Comparison of ENCODE assay signal across 8 cellular contexts in genomic region chr9:36572515-36573418, GRCh38. TPM values are rescaled to one million over a fixed set of nuclear protein-coding genes. Genes with fewer than 3 reads are reported as not detected.
DNase-seq lines count a peak whose midpoint lies in the region; ATAC-seq and TF ChIP-seq lines count a peak whose summit lies in the region.

Gene MELK, plus strand, starts transcription at chr9:36572895. Its CDS starts 8,787 bp downstream, at chr9:36581682.

- ATAC-seq in GM19468 (IDR thresholded peaks at IDR 0.05; ENCODE audit: extremely low read depth, unreplicated experiment), result peak; percentile 44

- H3K36me3 ChIP-seq in Peyer's patch (no peaks in the 10 kb centered on the region), esophagus squamous epithelium (no peaks in the 10 kb centered on the region)

- WGBS in esophagus squamous epithelium, 2 donors, result 0% methylated on average over 16 to 29 of the region's 74 CpGs

- intact Hi-C loops in esophagus squamous epithelium (cut with DNase I), result no loop called here

- H3K27me3 ChIP-seq in Peyer's patch (no peaks in the 10 kb centered on the region), esophagus squamous epithelium (no peaks in the 10 kb centered on the region)

- TF ChIP-seq POLR2A in Peyer's patch (IDR thresholded peaks at IDR 0.05) (peak; percentile 12 to 13), esophagus squamous epithelium (IDR thresholded peaks at IDR 0.05) (peak in 1 of 4 donors; percentile 46)

- peak; percentile 91 for DNase-seq in COLO829 (ENCODE audit: low spot score)
- DNase-seq in HuH-7.5 (ENCODE audit: low spot score), result peak; percentile 98
- DNase-seq in Peyer's patch, result peak; percentile 76 to 92 (median 89)
- peak; percentile 94 for DNase-seq in activated T-cell treated with anti-CD3 and anti-CD28 coated beads, Interleukin-2, amount 50 U/mL, for 48 hours
- DNase-seq in esophagus squamous epithelium (lab: John Stamatoyannopoulos, UW), result no peak
- peak; percentile 84 for DNase-seq in myocyte (ENCODE audit: low read depth)
- peak; percentile 70 for DNase-seq in stimulated activated CD8-positive, alpha-beta memory T cell treated with anti-CD3 and anti-CD28 coated beads, Interleukin-7, amount 100 ng/mL, for 24 hours (ENCODE audit: low read depth)

- H3K9me3 ChIP-seq in Peyer's patch, result no peaks in the 10 kb centered on the region
- no peaks in the 10 kb centered on the region for H3K9me3 ChIP-seq in esophagus squamous epithelium

- H3K4me3 ChIP-seq in Peyer's patch (peak within 1 kb of the TSS; percentile 70 to 99 (median 76)), esophagus squamous epithelium (peak within 1 kb of the TSS; percentile 74 to 84 (median 80))

- H3K27ac ChIP-seq in Peyer's patch (peak within 1 kb of the TSS; percentile 41 to 77 (median 58)), esophagus squamous epithelium (peak within 1 kb of the TSS; percentile 31 to 84 (median 77))

- peaks cover 0 to 8% (median 4%) of the 10 kb centered on the region in 4 donors for H3K4me1 ChIP-seq in Peyer's patch
- peaks cover 4 to 19% (median 7%) of the 10 kb centered on the region in 3 donors for H3K4me1 ChIP-seq in esophagus squamous epithelium

- no peak for TF ChIP-seq CTCF in Peyer's patch (IDR thresholded peaks at IDR 0.05)
- no peak for TF ChIP-seq CTCF in esophagus squamous epithelium (IDR thresholded peaks at IDR 0.05)

RNA-seq across cellular contexts. Expression of gene MELK, which starts in this region (rescaled TPM):
- total RNA-seq in Peyer's patch (1 to 10 TPM; 1.2 to 4.5 (median 3.2) TPM), esophagus squamous epithelium (10 to 100 TPM in 2 of 4 donors, 1 to 10 TPM in 2; 5.0 to 21.1 (median 12.4) TPM), myocyte (2.9 and 3.1 TPM in 2 replicates)
- polyA plus RNA-seq in myocyte (2012), result 1.9 TPM
